In genomic region chr7:102321351-102322201, GRCh38 we compare ENCODE assay signal across 14 cellular contexts. TPM values are rescaled to one million over a fixed set of nuclear protein-coding genes. Genes with fewer than 3 reads are reported as not detected.
A peak's percentile ranks its signal among the peaks of the same experiment; 100 is the strongest.
DNase-seq lines count a peak whose midpoint lies in the region; ATAC-seq and TF ChIP-seq lines count a peak whose summit lies in the region.
"Had no signal": no experiment of that assay in that cellular context is flagged by ENCODE, and none has a peak within 500 bp of the region (broad histone marks: within the 10 kb centered on the region; RNA-seq: fewer than 3 reads in every experiment).

No MANE protein-coding gene starts in this region.

- H3K4me1 ChIP-seq in BLaER1 (peaks cover 41% of the 10 kb centered on the region), colonic mucosa (no peaks in the 10 kb centered on the region), right lobe of liver (no peaks in the 10 kb centered on the region)
- H3K4me1 ChIP-seq: ascending aorta had no signal

- ATAC-seq in right lobe of liver: peak; percentile 36 to 65 (median 42)

- intact Hi-C loops in colonic mucosa (cut with DNase I): no loop called here
- intact Hi-C loops in right lobe of liver (cut with DNase I): no loop called here

- 57% methylated on average over 19 of the region's 73 CpGs for WGBS in right lobe of liver (ENCODE audit: insufficient coverage, low coverage, low lambda C conversion rate, missing lambda C conversion rate)

- H3K27ac ChIP-seq in BLaER1: no peak overlapping the region
- no peak overlapping the region for H3K27ac ChIP-seq in colonic mucosa
- H3K27ac ChIP-seq in right lobe of liver: no peak overlapping the region
- H3K27ac ChIP-seq: ascending aorta, Peyer's patch, VCaP had no signal

- DNase-seq in GM10266 (ENCODE audit: extremely low spot score): peak; percentile 46
- peak; percentile 20 for DNase-seq in colonic mucosa
- DNase-seq in right lobe of liver: peak in 1 of 3 donors; percentile 37
- DNase-seq in Kasumi-1 (lab: John Stamatoyannopoulos, UW): no peak
- no peak for DNase-seq in stimulated activated naive CD4-positive, alpha-beta T cell treated with Interleukin-2 at 50 U/mL for 16 hours (lab: John Stamatoyannopoulos, UW)
- DNase-seq in NCI-H1436 (lab: John Stamatoyannopoulos, UW): no peak
- no peak for DNase-seq in stimulated activated CD4-positive, alpha-beta T cell treated with anti-CD3 and anti-CD28 coated beads, Interleukin-4, amount 100 ng/mL, for 24 hours
- DNase-seq: NCI-H1436 treated with DMSO at 0.1 percent for 48 hours had no signal

- H3K4me2 ChIP-seq in BLaER1: peak overlapping the region; percentile 78

- peaks cover 16% of the 10 kb centered on the region; the same call in 1 of the 2 replicates for H4K20me1 ChIP-seq in BLaER1

- TF ChIP-seq CTCF in GM10266 (IDR thresholded peaks at IDR 0.05; ENCODE audit: control insufficient read depth, insufficient read depth, low read depth, missing control alignments): no peak
- TF ChIP-seq CTCF in colonic mucosa (IDR thresholded peaks at IDR 0.05): no peak
- TF ChIP-seq CTCF in right lobe of liver (IDR thresholded peaks at IDR 0.05): no peak

- no peak for TF ChIP-seq POLR2A in right lobe of liver (IDR thresholded peaks at IDR 0.05)

- H3K27me3 ChIP-seq in BLaER1 (peaks cover 14% of the 10 kb centered on the region), colonic mucosa (no peaks in the 10 kb centered on the region), right lobe of liver (no peaks in the 10 kb centered on the region)
- H3K27me3 ChIP-seq: ascending aorta, Peyer's patch had no signal

- H3K36me3 ChIP-seq in BLaER1: peaks cover 37% of the 10 kb centered on the region
- H3K36me3 ChIP-seq in colonic mucosa: no peaks in the 10 kb centered on the region
- no peaks in the 10 kb centered on the region for H3K36me3 ChIP-seq in right lobe of liver

- H3K9me3 ChIP-seq in BLaER1 (no peaks in the 10 kb centered on the region), colonic mucosa (no peaks in the 10 kb centered on the region), right lobe of liver (no peaks in the 10 kb centered on the region)
- H3K9me3 ChIP-seq: ascending aorta, Peyer's patch had no signal

- H3K9ac ChIP-seq in BLaER1 (peak overlapping the region; percentile 18; the same call in 1 of the 2 replicates), colonic mucosa (ENCODE audit: low read depth in 2 of 2, low read length in 2 of 2) (no peak overlapping the region)

- H3K4me3 ChIP-seq in BLaER1 (peak overlapping the region; percentile 32; the same call in 1 of the 2 replicates), colonic mucosa (no peak overlapping the region), right lobe of liver (no peak overlapping the region)
- H3K4me3 ChIP-seq: ascending aorta had no signal

RNA-seq across cellular contexts. Expression of gene SPDYE6, which starts 34.7 kb away (rescaled TPM):
- total RNA-seq in colonic mucosa (not detected), right lobe of liver (not detected)
- total RNA-seq: ascending aorta, fibroblast of villous mesenchyme, myocyte, Peyer's patch had no signal

RNA-seq across cellular contexts. Expression of gene SH2B2, which starts 34.9 kb away (rescaled TPM):
- total RNA-seq in colonic mucosa (1 to 10 TPM; 3.1 to 5.0 TPM), right lobe of liver (1 to 10 TPM; 1.7 to 3.1 (median 2.6) TPM)

Comparison
In these comparisons a context has a peak if more than half of its experiments do, and no peak if none do; other contexts are left out.
1. DNase-seq: peak in GM10266 (single experiment) and colonic mucosa (single experiment); none in Kasumi-1 (0 of 2), stimulated activated naive CD4-positive, alpha-beta T cell treated with Interleukin-2 at 50 U/mL for 16 hours (single experiment), NCI-H1436 (single experiment) and stimulated activated CD4-positive, alpha-beta T cell treated with anti-CD3 and anti-CD28 coated beads, Interleukin-4, amount 100 ng/mL, for 24 hours (single experiment).